In genomic region chr4:2450394-2451035, GRCh38 we compare ENCODE assay signal across 35 cellular contexts. TPM values are rescaled to one million over a fixed set of nuclear protein-coding genes. Genes with fewer than 3 reads are reported as not detected.
"Had no signal": no experiment of that assay in that cellular context is flagged by ENCODE, and none has a peak within 500 bp of the region (broad histone marks: within the 10 kb centered on the region; RNA-seq: fewer than 3 reads in every experiment).

No MANE protein-coding gene starts in this region.

- DNase-seq: activated CD4-positive, alpha-beta memory T cell treated with anti-CD3 and anti-CD28 coated beads, Interleukin-2, amount 10 ng/mL, durations not matched to agents 7 days and 5 days; activated CD4-positive, alpha-beta T cell treated with anti-CD3 and anti-CD28 coated beads for 1 hour; activated CD4-positive, alpha-beta T cell treated with anti-CD3 and anti-CD28 coated beads, Interleukin-2, amount 10 ng/mL, durations not matched to agents 7 days and 5 days; activated CD8-positive, alpha-beta memory T cell treated with anti-CD3 and anti-CD28 coated beads, Interleukin-2, amount 50 U/mL, for 48 hours; activated gamma-delta T cell; activated naive CD4-positive, alpha-beta T cell treated with anti-CD3 and anti-CD28 coated beads, Interleukin-2, amount 10 ng/mL, durations not matched to agents 7 days and 5 days; activated naive CD8-positive, alpha-beta T cell treated with anti-CD3 and anti-CD28 coated beads, Interleukin-2, amount 10 ng/mL, durations not matched to agents 7 days and 5 days; activated T-cell treated with anti-CD3 and anti-CD28 coated beads, Interleukin-2, amount 50 U/mL, for 24 hours; caudate nucleus; cortex of kidney; effector memory CD8-positive, alpha-beta T cell; erythroblast; immature natural killer cell; lower lobe of right lung; stimulated activated CD4-positive, alpha-beta T cell treated with anti-CD3 and anti-CD28 coated beads, Interleukin-15, amount 100 ng/mL, for 24 hours; stimulated activated CD4-positive, alpha-beta T cell treated with anti-CD3 and anti-CD28 coated beads, Interleukin-2, amount 100 ng/mL, for 24 hours; stimulated activated naive CD4-positive, alpha-beta T cell treated with Interleukin-2 at 50 U/mL for 16 hours; T-helper 2 cell had no signal

- H3K4me3 ChIP-seq: gastroesophageal sphincter, hepatocyte, lower lobe of right lung, mucosa of descending colon, smooth muscle cell, vagina had no signal

- H3K4me2 ChIP-seq: hepatocyte, smooth muscle cell had no signal

- H3K27me3 Mint-ChIP-seq: activated CD4-positive, alpha-beta T cell treated with anti-CD3 and anti-CD28 coated beads, Interleukin-2, amount 10 ng/mL, durations not matched to agents 7 days and 5 days; activated T-cell treated with anti-CD3 and anti-CD28 coated beads, Interleukin-2, amount 50 U/mL, for 24 hours; effector memory CD8-positive, alpha-beta T cell; natural killer cell treated with Interleukin-12 subunit alpha and Interleukin-12 subunit beta and Interleukin-15 and Interleukin-18, amount 100 ng/mL, for 72 hours; progenitor cell of endocrine pancreas; type B pancreatic cell had no signal

- H3K4me1 Mint-ChIP-seq: activated CD4-positive, alpha-beta memory T cell treated with anti-CD3 and anti-CD28 coated beads, Interleukin-2, amount 10 ng/mL, durations not matched to agents 7 days and 5 days; activated CD4-positive, alpha-beta T cell treated with anti-CD3 and anti-CD28 coated beads, Interleukin-2, amount 10 ng/mL, durations not matched to agents 7 days and 5 days; activated naive CD4-positive, alpha-beta T cell treated with anti-CD3 and anti-CD28 coated beads, Interleukin-2, amount 10 ng/mL, durations not matched to agents 7 days and 5 days; activated naive CD8-positive, alpha-beta T cell treated with anti-CD3 and anti-CD28 coated beads, Interleukin-2, amount 10 ng/mL, durations not matched to agents 7 days and 5 days; immature natural killer cell had no signal

- H3K9me3 Mint-ChIP-seq: activated CD4-positive, alpha-beta memory T cell treated with anti-CD3 and anti-CD28 coated beads, Interleukin-2, amount 10 ng/mL, durations not matched to agents 7 days and 5 days; activated CD4-positive, alpha-beta T cell treated with anti-CD3 and anti-CD28 coated beads, Interleukin-2, amount 10 ng/mL, durations not matched to agents 7 days and 5 days; activated naive CD4-positive, alpha-beta T cell treated with anti-CD3 and anti-CD28 coated beads, Interleukin-2, amount 10 ng/mL, durations not matched to agents 7 days and 5 days; activated naive CD8-positive, alpha-beta T cell treated with anti-CD3 and anti-CD28 coated beads, Interleukin-2, amount 10 ng/mL, durations not matched to agents 7 days and 5 days; activated T-cell treated with anti-CD3 and anti-CD28 coated beads, Interleukin-2, amount 50 U/mL, for 24 hours; effector memory CD8-positive, alpha-beta T cell; immature natural killer cell; natural killer cell treated with Interleukin-12 subunit alpha and Interleukin-12 subunit beta and Interleukin-15 and Interleukin-18, amount 100 ng/mL, for 72 hours; type B pancreatic cell had no signal

- H2AFZ ChIP-seq: hepatocyte had no signal

- H3K4me1 ChIP-seq: gastroesophageal sphincter, lower lobe of right lung, vagina had no signal

- ATAC-seq: effector memory CD8-positive, alpha-beta T cell; gastroesophageal sphincter; lower lobe of right lung; mucosa of descending colon had no signal

- H3K27ac ChIP-seq: gastroesophageal sphincter, hepatocyte, lower lobe of right lung, vagina had no signal

- H3K27ac Mint-ChIP-seq: activated CD4-positive, alpha-beta memory T cell treated with anti-CD3 and anti-CD28 coated beads, Interleukin-2, amount 10 ng/mL, durations not matched to agents 7 days and 5 days; activated CD4-positive, alpha-beta T cell treated with anti-CD3 and anti-CD28 coated beads, Interleukin-2, amount 10 ng/mL, durations not matched to agents 7 days and 5 days; activated naive CD4-positive, alpha-beta T cell treated with anti-CD3 and anti-CD28 coated beads, Interleukin-2, amount 10 ng/mL, durations not matched to agents 7 days and 5 days; activated naive CD8-positive, alpha-beta T cell treated with anti-CD3 and anti-CD28 coated beads, Interleukin-2, amount 10 ng/mL, durations not matched to agents 7 days and 5 days; activated T-cell treated with anti-CD3 and anti-CD28 coated beads, Interleukin-2, amount 50 U/mL, for 24 hours; effector memory CD8-positive, alpha-beta T cell; immature natural killer cell; natural killer cell treated with Interleukin-12 subunit alpha and Interleukin-12 subunit beta and Interleukin-15 and Interleukin-18, amount 100 ng/mL, for 72 hours; progenitor cell of endocrine pancreas; type B pancreatic cell had no signal

- H3K36me3 ChIP-seq: gastroesophageal sphincter, lower lobe of right lung, vagina had no signal

- H3K4me3 Mint-ChIP-seq: activated CD4-positive, alpha-beta memory T cell treated with anti-CD3 and anti-CD28 coated beads, Interleukin-2, amount 10 ng/mL, durations not matched to agents 7 days and 5 days; activated CD4-positive, alpha-beta T cell treated with anti-CD3 and anti-CD28 coated beads, Interleukin-2, amount 10 ng/mL, durations not matched to agents 7 days and 5 days; activated naive CD4-positive, alpha-beta T cell treated with anti-CD3 and anti-CD28 coated beads, Interleukin-2, amount 10 ng/mL, durations not matched to agents 7 days and 5 days; activated naive CD8-positive, alpha-beta T cell treated with anti-CD3 and anti-CD28 coated beads, Interleukin-2, amount 10 ng/mL, durations not matched to agents 7 days and 5 days; activated T-cell treated with anti-CD3 and anti-CD28 coated beads, Interleukin-2, amount 50 U/mL, for 24 hours; effector memory CD8-positive, alpha-beta T cell; immature natural killer cell; natural killer cell treated with Interleukin-12 subunit alpha and Interleukin-12 subunit beta and Interleukin-15 and Interleukin-18, amount 100 ng/mL, for 72 hours; type B pancreatic cell had no signal

- H3K9me3 ChIP-seq: gastroesophageal sphincter, lower lobe of right lung, mucosa of descending colon, vagina had no signal

- H3K36me3 Mint-ChIP-seq: activated naive CD4-positive, alpha-beta T cell treated with anti-CD3 and anti-CD28 coated beads, Interleukin-2, amount 10 ng/mL, durations not matched to agents 7 days and 5 days; activated naive CD8-positive, alpha-beta T cell treated with anti-CD3 and anti-CD28 coated beads, Interleukin-2, amount 10 ng/mL, durations not matched to agents 7 days and 5 days; immature natural killer cell; natural killer cell treated with Interleukin-12 subunit alpha and Interleukin-12 subunit beta and Interleukin-15 and Interleukin-18, amount 100 ng/mL, for 72 hours; type B pancreatic cell had no signal

- H3K27me3 ChIP-seq: hepatocyte, vagina had no signal

- H3K79me2 ChIP-seq: hepatocyte had no signal

RNA-seq across cellular contexts. Expression of gene CFAP99, which starts 31.8 kb away (rescaled TPM):
- total RNA-seq: activated CD4-positive, alpha-beta T cell treated with anti-CD3 and anti-CD28 coated beads, Interleukin-2, amount 10 ng/mL, durations not matched to agents 7 days and 5 days; astrocyte; chondrocyte; fibroblast of villous mesenchyme; gastroesophageal sphincter; hepatocyte; kidney epithelial cell; mesenteric fat pad; myocyte; natural killer cell treated with Interleukin-12 subunit alpha and Interleukin-12 subunit beta and Interleukin-15 and Interleukin-18, amount 100 ng/mL, for 72 hours; osteocyte; progenitor cell of endocrine pancreas; smooth muscle cell; subcutaneous adipose tissue; vagina had no signal
- polyA plus RNA-seq: fibroblast of lung, hepatocyte, immature natural killer cell, smooth muscle cell had no signal

RNA-seq across cellular contexts. Expression of gene ZFYVE28, which starts 32.1 kb away (rescaled TPM):
- polyA plus RNA-seq: smooth muscle cell had no signal
